ENCODE assay signal across 1 cellular context in the genomic region with DNA sequence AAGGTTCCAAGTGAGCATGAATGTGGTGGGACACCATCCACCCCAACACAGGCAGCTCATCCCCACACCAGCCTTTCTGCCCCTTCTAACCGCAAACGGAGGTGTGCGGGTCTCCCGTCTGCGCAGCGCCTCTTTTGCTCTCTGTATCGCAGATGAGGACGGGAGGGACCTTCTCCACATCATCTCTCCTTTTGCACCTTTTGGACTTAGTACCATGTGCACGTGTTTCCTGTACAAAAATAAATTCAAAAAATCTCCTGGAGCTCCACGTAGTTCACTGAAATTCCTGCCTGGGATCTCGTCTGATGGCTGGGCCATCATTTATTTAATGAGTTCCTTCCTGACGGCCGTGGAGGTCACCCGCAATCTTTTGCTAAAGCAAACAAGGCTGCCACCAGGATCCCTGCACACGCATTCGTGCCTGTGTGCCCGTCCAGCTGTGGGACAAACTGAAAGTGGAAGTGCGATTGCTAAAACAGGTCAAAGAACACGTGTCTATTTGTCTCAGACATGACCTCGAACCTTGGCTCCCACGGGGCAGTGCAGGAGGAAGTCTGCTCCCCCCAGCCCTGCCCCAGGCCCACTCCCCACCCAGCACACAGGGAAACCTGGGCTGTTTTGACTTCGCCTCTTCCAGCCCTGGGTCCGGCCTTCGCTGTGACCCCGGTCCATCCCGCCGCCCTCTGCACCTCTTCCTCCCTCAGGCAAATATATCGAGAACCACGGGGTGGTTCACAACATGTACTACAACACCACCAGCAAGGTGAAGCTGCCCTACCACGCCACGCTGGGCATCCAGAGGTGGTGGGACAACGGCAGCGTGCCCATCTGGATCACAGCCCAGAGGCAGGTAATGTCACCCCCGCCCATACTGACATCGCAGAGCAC.
TF ChIP-seq lines count a peak whose summit lies in the region.

No MANE protein-coding gene starts in this region.

TF ChIP-seq in IMR-90, 13 proteins besides CTCF, POLR2A, EP300 and RAD21:
- TF ChIP-seq MXI1 (IDR thresholded peaks at IDR 0.05; ENCODE audit: borderline replicate concordance, low read depth, low read length) (no peak), RCOR1 (IDR thresholded peaks at IDR 0.05; ENCODE audit: insufficient replicate concordance, low read length) (no peak), FOS (IDR thresholded peaks at IDR 0.05; ENCODE audit: low read depth, low read length) (no peak), MAFK (IDR thresholded peaks at IDR 0.05; ENCODE audit: low read depth, low read length) (no peak), RFX5 (IDR thresholded peaks at IDR 0.05; ENCODE audit: low read depth, low read length) (no peak), SMC3 (IDR thresholded peaks at IDR 0.05; ENCODE audit: low read depth, low read length) (no peak)
